10 cellular contexts compared by ENCODE assay signal in the genomic region with DNA sequence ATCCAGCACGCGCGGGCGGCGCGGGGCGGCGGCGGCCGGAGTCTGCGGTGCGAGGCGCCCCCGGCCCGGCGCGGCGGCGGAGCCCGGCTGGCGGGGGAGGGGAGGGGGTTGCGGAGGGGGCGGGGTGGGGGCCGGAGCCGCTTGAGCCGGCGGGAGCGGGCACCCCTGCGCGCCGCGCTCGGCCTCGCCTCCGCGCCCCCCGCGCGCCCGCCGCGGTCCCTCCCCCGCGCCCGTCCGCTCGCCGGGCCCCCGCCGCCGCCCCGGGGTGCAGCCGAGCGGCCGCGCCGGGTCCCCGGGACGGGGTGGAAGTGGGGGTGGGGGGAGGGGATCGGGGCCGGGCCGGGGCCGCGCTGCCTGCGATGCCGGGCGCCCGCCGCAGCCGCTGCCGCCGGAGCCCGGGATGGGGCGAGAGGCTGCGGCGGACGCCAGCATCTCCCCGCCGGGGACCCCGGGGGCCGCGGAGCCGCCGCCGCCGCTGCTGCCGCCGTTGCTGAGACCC. TPM values are rescaled to one million over a fixed set of nuclear protein-coding genes. Genes with fewer than 3 reads are reported as not detected.
A peak's percentile ranks its signal among the peaks of the same experiment; 100 is the strongest.
DNase-seq lines count a peak whose midpoint lies in the region; ATAC-seq and TF ChIP-seq lines count a peak whose summit lies in the region.
"Had no signal": no experiment of that assay in that cellular context is flagged by ENCODE, and none has a peak within 500 bp of the region (broad histone marks: within the 10 kb centered on the region; RNA-seq: fewer than 3 reads in every experiment).

No MANE protein-coding gene starts in this region.

- WGBS in right cardiac atrium: 3% methylated on average over 72 of the region's 88 CpGs
- WGBS in spleen, 5 donors: 0 to 3% (median 1%) methylated on average over 4 to 87 of the region's 88 CpGs; no CpG with 5 or more reads in 1 of the 5 donors

- H3K4me2 ChIP-seq in OCI-LY1 (ENCODE audit: low read length): peak overlapping the region; percentile 93

- H3K4me3 ChIP-seq in GM08714 (ENCODE audit: low read length) (peak overlapping the region; percentile 69; the same call in 1 of the 2 replicates), OCI-LY1 (ENCODE audit: low read depth, low read length, poor library complexity, severe bottlenecking) (peak overlapping the region; percentile 65), right cardiac atrium (ENCODE audit: low read length) (peak overlapping the region; percentile 89), spleen (peak overlapping the region; percentile 27 to 75 (median 38))

- DNase-seq in right cardiac atrium (no peak), spleen (peak; percentile 69), NAMALWA (ENCODE audit: low spot score) (no peak), pons (ENCODE audit: low spot score) (no peak)
- DNase-seq: activated CD4-positive, alpha-beta T cell treated with anti-CD3 and anti-CD28 coated beads, Interleukin-2, amount 50 U/mL, for 48 hours; stimulated activated CD4-positive, alpha-beta T cell treated with anti-CD3 and anti-CD28 coated beads, Interleukin-4, amount 100 ng/mL, for 24 hours had no signal

- peak overlapping the region; percentile 85 for H3K9ac ChIP-seq in OCI-LY1 (ENCODE audit: low read length)

- H3K4me1 ChIP-seq in OCI-LY1 (ENCODE audit: insufficient read depth, low read length, severe bottlenecking): peaks cover 88% of the 10 kb centered on the region
- H3K4me1 ChIP-seq in right cardiac atrium (ENCODE audit: control insufficient read depth, insufficient read depth, low read length): no peaks in the 10 kb centered on the region
- H3K4me1 ChIP-seq in spleen: peaks cover 0 to 60% (median 33%) of the 10 kb centered on the region in 6 donors

- no peaks in the 10 kb centered on the region for H3K9me2 ChIP-seq in OCI-LY1 (ENCODE audit: low read depth, low read length)

- no peak for ATAC-seq in right cardiac atrium
- no peak for ATAC-seq in HG03432 (IDR thresholded peaks at IDR 0.05; ENCODE audit: unreplicated experiment)
- no peak for ATAC-seq in HG03159 (IDR thresholded peaks at IDR 0.05; ENCODE audit: unreplicated experiment)

- H3K36me3 ChIP-seq in OCI-LY1 (ENCODE audit: insufficient read depth, low read length): peaks cover 67% of the 10 kb centered on the region
- no peaks in the 10 kb centered on the region for H3K36me3 ChIP-seq in spleen

- H2AFZ ChIP-seq in OCI-LY1 (ENCODE audit: low read length): no peak overlapping the region

- intact Hi-C loops in right cardiac atrium (cut with DNase I) (no loop called here), spleen (cut with DNase I; ENCODE audit: low total_unique reads) (no loop called here)

- H3K27ac ChIP-seq in OCI-LY1 (ENCODE audit: low read depth, low read length, poor library complexity, severe bottlenecking) (peak overlapping the region; percentile 99), right cardiac atrium (ENCODE audit: low read length) (no peak overlapping the region), spleen (peak overlapping the region in 6 of 8 donors; percentile 13 to 86 (median 74))

- H3F3A ChIP-seq in OCI-LY1 (ENCODE audit: insufficient read depth, low read length): peaks cover 4% of the 10 kb centered on the region

- no peaks in the 10 kb centered on the region for H4K20me1 ChIP-seq in OCI-LY1 (ENCODE audit: insufficient read depth, low read length)

- no peak for TF ChIP-seq POLR2A in spleen (IDR thresholded peaks at IDR 0.05)

- no peaks in the 10 kb centered on the region for H3K9me3 ChIP-seq in OCI-LY1 (ENCODE audit: low read length)
- H3K9me3 ChIP-seq in right cardiac atrium (ENCODE audit: control insufficient read depth, low read length): no peaks in the 10 kb centered on the region
- no peaks in the 10 kb centered on the region for H3K9me3 ChIP-seq in spleen

- TF ChIP-seq CTCF in OCI-LY1 (IDR thresholded peaks at IDR 0.05; ENCODE audit: low read length): no peak
- TF ChIP-seq CTCF in spleen (IDR thresholded peaks at IDR 0.05 in 8 of 11, conservative IDR thresholded peaks at IDR 0.05 in 3 of 11): no peak

- H3K79me2 ChIP-seq in OCI-LY1 (ENCODE audit: insufficient read depth, low read length): peaks cover 58% of the 10 kb centered on the region

- H3K27me3 ChIP-seq in OCI-LY1 (ENCODE audit: insufficient read depth, low read length) (no peaks in the 10 kb centered on the region), right cardiac atrium (ENCODE audit: control insufficient read depth, insufficient read depth) (no peaks in the 10 kb centered on the region), spleen (replicated peaks in 1 of 7) (peaks cover 0 to 41% (median 24%) of the 10 kb centered on the region in 7 donors)

RNA-seq across cellular contexts. Expression of a gene that starts 0.3 kb away (rescaled TPM):
- 10 to 100 TPM in 1 of 4 donors, 1 to 10 TPM in 3; 7.3 to 11.6 (median 9.6) TPM for total RNA-seq in right cardiac atrium
- polyA plus RNA-seq in right cardiac atrium: 8.7 TPM
- total RNA-seq in spleen: 10 to 100 TPM in 4 of 7 donors, 1 to 10 TPM in 3; 8.1 to 14.4 (median 10.6) TPM
- 1 to 10 TPM; 1.3 to 4.2 (median 1.5) TPM for polyA plus RNA-seq in spleen

RNA-seq across cellular contexts. Expression of a gene that starts 45.0 kb away (rescaled TPM):
- total RNA-seq in right cardiac atrium (10 to 100 TPM; 16.3 to 22.2 (median 18.7) TPM), spleen (10 to 100 TPM; 24.4 to 31.4 (median 27.5) TPM)
- polyA plus RNA-seq in right cardiac atrium (9.0 TPM), spleen (10 to 100 TPM in 1 of 3 donors, 1 to 10 TPM in 2; 5.8 to 11.2 (median 6.7) TPM)

RNA-seq across cellular contexts. Expression of a gene that starts 57.5 kb away (rescaled TPM):
- total RNA-seq in right cardiac atrium (10 to 100 TPM; 14.9 to 18.7 (median 17.3) TPM), spleen (10 to 100 TPM; 19.3 to 34.8 (median 25.0) TPM)
- polyA plus RNA-seq in right cardiac atrium (16.2 TPM), spleen (10 to 100 TPM; 12.4 to 20.2 (median 12.6) TPM)

Comparison
In these comparisons a context has a peak if more than half of its experiments do, and no peak if none do; other contexts are left out.
1. H3K4me3 ChIP-seq: peak in every context shown above with its lines; median percentile 89 in right cardiac atrium; 69 in GM08714; 65 in OCI-LY1; 38 in spleen.